ENCODE assay signal across 30 cellular contexts in genomic region chr7:93426297-93426696, GRCh38.
"Had no signal": no experiment of that assay in that cellular context is flagged by ENCODE, and none has a peak within 500 bp of the region (broad histone marks: within the 10 kb centered on the region; RNA-seq: fewer than 3 reads in every experiment).

No MANE protein-coding gene starts in this region.

- ATAC-seq: activated CD4-positive, alpha-beta T cell treated with anti-CD3 and anti-CD28 coated beads for 36 hours; activated CD4-positive, CD25-positive, alpha-beta regulatory T cell treated with anti-CD3 and anti-CD28 coated beads, Interleukin-2, amount 50 U/mL, for 24 hours; activated CD8-positive, alpha-beta memory T cell treated with anti-CD3 and anti-CD28 coated beads, Interleukin-2, amount 10 ng/mL, durations not matched to agents 7 days and 5 days; activated CD8-positive, alpha-beta T cell treated with anti-CD3 and anti-CD28 coated beads, Interleukin-2, amount 10 ng/mL, durations not matched to agents 7 days and 5 days; activated naive CD8-positive, alpha-beta T cell treated with anti-CD3 and anti-CD28 coated beads, Interleukin-2, amount 50 U/mL, for 24 hours; body of pancreas; WTC11 had no signal

- H3K4me1 ChIP-seq: body of pancreas, breast epithelium had no signal

- H3K9me3 ChIP-seq: body of pancreas, breast epithelium had no signal

- H3K27me3 ChIP-seq: body of pancreas, brain microvascular endothelial cell, breast epithelium had no signal

- DNase-seq: activated CD4-positive, alpha-beta memory T cell treated with anti-CD3 and anti-CD28 coated beads, Interleukin-2, amount 10 ng/mL, durations not matched to agents 7 days and 5 days; activated CD4-positive, alpha-beta T cell treated with anti-CD3 and anti-CD28 coated beads for 1 hour; activated CD4-positive, alpha-beta T cell treated with anti-CD3 and anti-CD28 coated beads for 36 hours; activated CD4-positive, alpha-beta T cell treated with anti-CD3 and anti-CD28 coated beads for 48 hours; activated CD4-positive, alpha-beta T cell treated with anti-CD3 and anti-CD28 coated beads, Interleukin-2, amount 10 ng/mL, durations not matched to agents 7 days and 5 days; activated CD4-positive, alpha-beta T cell treated with anti-CD3 and anti-CD28 coated beads, Interleukin-2, amount 50 U/mL, for 48 hours; activated CD4-positive, CD25-positive, alpha-beta regulatory T cell; activated CD8-positive, alpha-beta memory T cell treated with anti-CD3 and anti-CD28 coated beads for 24 hours; activated CD8-positive, alpha-beta memory T cell treated with anti-CD3 and anti-CD28 coated beads, Interleukin-2, amount 10 ng/mL, durations not matched to agents 7 days and 5 days; activated CD8-positive, alpha-beta memory T cell treated with anti-CD3 and anti-CD28 coated beads, Interleukin-2, amount 50 U/mL, for 48 hours; activated CD8-positive, alpha-beta T cell treated with anti-CD3 and anti-CD28 coated beads, Interleukin-2, amount 10 ng/mL, durations not matched to agents 7 days and 5 days; activated effector memory CD4-positive, alpha-beta T cell treated with Interleukin-2 at 50 U/mL for 16 hours; activated gamma-delta T cell; activated naive CD4-positive, alpha-beta T cell treated with anti-CD3 and anti-CD28 coated beads, Interleukin-2, amount 10 ng/mL, durations not matched to agents 7 days and 5 days; activated naive CD4-positive, alpha-beta T cell treated with Interleukin-2 at 50 U/mL for 16 hours; activated naive CD8-positive, alpha-beta T cell treated with anti-CD3 and anti-CD28 coated beads, Interleukin-2, amount 10 ng/mL, durations not matched to agents 7 days and 5 days; activated naive CD8-positive, alpha-beta T cell treated with anti-CD3 and anti-CD28 coated beads, Interleukin-2, amount 50 U/mL, for 24 hours; activated T-cell treated with anti-CD3 and anti-CD28 coated beads, Interleukin-2, amount 50 U/mL, for 24 hours; activated T-cell treated with anti-CD3 and anti-CD28 coated beads, Interleukin-2, amount 50 U/mL, for 48 hours; aorta; body of pancreas; brain microvascular endothelial cell; central memory CD4-positive, alpha-beta T cell; T-helper 1 cell; T-helper 2 cell; T-helper 9 cell; WERI-Rb-1 had no signal

- H3K36me3 ChIP-seq: brain microvascular endothelial cell, breast epithelium, WERI-Rb-1 had no signal

- H3K27ac ChIP-seq: body of pancreas, brain microvascular endothelial cell, breast epithelium, WERI-Rb-1 had no signal

- H3K4me3 ChIP-seq: body of pancreas, breast epithelium had no signal
